1 cellular context compared by ENCODE assay signal in genomic region chr7:139618482-139619366, GRCh38.
TF ChIP-seq lines count a peak whose summit lies in the region.

No MANE protein-coding gene starts in this region.

TF ChIP-seq in Ishikawa, 13 proteins besides CTCF, POLR2A, EP300 and RAD21 (continued from another document):
- no peak for TF ChIP-seq USF1 (IDR thresholded peaks at IDR 0.05)
